ENCODE assay signal across 11 cellular contexts in genomic region chr7:128217972-128218652, GRCh38. TPM values are rescaled to one million over a fixed set of nuclear protein-coding genes. Genes with fewer than 3 reads are reported as not detected.
DNase-seq lines count a peak whose midpoint lies in the region; ATAC-seq and TF ChIP-seq lines count a peak whose summit lies in the region.
"Had no signal": no experiment of that assay in that cellular context is flagged by ENCODE, and none has a peak within 500 bp of the region (broad histone marks: within the 10 kb centered on the region; RNA-seq: fewer than 3 reads in every experiment).

No MANE protein-coding gene starts in this region.

- no peak for ATAC-seq in CD8-positive, alpha-beta T cell
- no peak for ATAC-seq in GM18873 (IDR thresholded peaks at IDR 0.05; ENCODE audit: low FRiP score, unreplicated experiment)

- H3K4me3 ChIP-seq in Loucy (ENCODE audit: low read length, poor library complexity, severe bottlenecking): no peak overlapping the region
- H3K4me3 ChIP-seq in CD8-positive, alpha-beta T cell (ENCODE audit: low read depth, low read length): no peak overlapping the region
- H3K4me3 ChIP-seq: tibial nerve had no signal

- H3K27me3 ChIP-seq in Loucy (ENCODE audit: insufficient read depth, low read length, poor library complexity, severe bottlenecking): no peaks in the 10 kb centered on the region
- no peaks in the 10 kb centered on the region for H3K27me3 ChIP-seq in CD8-positive, alpha-beta T cell (ENCODE audit: insufficient read depth, low read length)

- H3K4me2 ChIP-seq in Loucy (ENCODE audit: low read depth, low read length, poor library complexity, severe bottlenecking): no peak overlapping the region

- no peaks in the 10 kb centered on the region for H3K9me3 Mint-ChIP-seq in neural crest cell
- no peaks in the 10 kb centered on the region for H3K9me3 Mint-ChIP-seq in CD8-positive, alpha-beta T cell

- no peak overlapping the region for H3K27ac ChIP-seq in CD8-positive, alpha-beta T cell (ENCODE audit: low read depth, low read length)
- H3K27ac ChIP-seq: parathyroid adenoma, tibial nerve had no signal

- no peaks in the 10 kb centered on the region for H3K36me3 ChIP-seq in Loucy (ENCODE audit: insufficient read depth, low read length)
- H3K36me3 ChIP-seq in CD8-positive, alpha-beta T cell (ENCODE audit: insufficient read depth, low read length): no peaks in the 10 kb centered on the region
- H3K36me3 ChIP-seq: tibial nerve had no signal

- no peaks in the 10 kb centered on the region for H3K79me2 ChIP-seq in Loucy (ENCODE audit: insufficient read depth, low read length)
- H3K79me2 ChIP-seq: parathyroid adenoma had no signal

- intact Hi-C loops in CD8-positive, alpha-beta T cell (cut with DNase I, micrococcal nuclease): no loop called here

- CTCF ChIA-PET in CD8-positive, alpha-beta T cell (lab: Charles Lee): interaction anchor here (1.0 to 1.4 kb wide), 3 partner anchors 8 to 9 kb away, joined by 3 to 6 read pairs (median 4); no protein-coding TSS in a partner anchor

- H3K4me1 ChIP-seq in Loucy (ENCODE audit: insufficient read depth, low read length, poor library complexity, severe bottlenecking): peaks cover 17% of the 10 kb centered on the region
- H3K4me1 ChIP-seq in CD8-positive, alpha-beta T cell (ENCODE audit: insufficient read depth, low read length): no peaks in the 10 kb centered on the region
- H3K4me1 ChIP-seq: parathyroid adenoma had no signal

- DNase-seq in DMS 273 (lab: John Stamatoyannopoulos, UW; ENCODE audit: unreplicated experiment) (peak; percentile 51), amniotic epithelial cell (ENCODE audit: low read depth) (peak; percentile 36), neural crest cell (ENCODE audit: low read depth, low spot score) (no peak), NCI-H1092 (lab: John Stamatoyannopoulos, UW) (no peak), amygdala (lab: John Stamatoyannopoulos, UW) (no peak)
- no peak for DNase-seq in CD8-positive, alpha-beta T cell
- DNase-seq: activated T-cell treated with anti-CD3 and anti-CD28 coated beads, Interleukin-2, amount 50 U/mL, for 1 hour had no signal

- no peaks in the 10 kb centered on the region for H3F3A ChIP-seq in Loucy (ENCODE audit: low read depth)

- no peak overlapping the region for H3K4me3 Mint-ChIP-seq in neural crest cell
- H3K4me3 Mint-ChIP-seq in CD8-positive, alpha-beta T cell: no peak overlapping the region

- no peaks in the 10 kb centered on the region for H3K9me3 ChIP-seq in Loucy (ENCODE audit: insufficient read depth, low read depth, low read length)
- H3K9me3 ChIP-seq in CD8-positive, alpha-beta T cell (ENCODE audit: low read length): no peaks in the 10 kb centered on the region
- H3K9me3 ChIP-seq: tibial nerve had no signal

- H3K9me2 ChIP-seq in Loucy (replicated peaks; ENCODE audit: low read depth, low read length): no peaks in the 10 kb centered on the region

- no peak overlapping the region for H3K9ac ChIP-seq in Loucy (ENCODE audit: low read depth, low read length, poor library complexity, severe bottlenecking)
- H3K9ac ChIP-seq: parathyroid adenoma had no signal

- no peaks in the 10 kb centered on the region for H4K20me1 ChIP-seq in Loucy (ENCODE audit: insufficient read depth, low read length, poor library complexity, severe bottlenecking)

- H3K27me3 Mint-ChIP-seq in neural crest cell (ENCODE audit: low read depth): peaks cover 36% of the 10 kb centered on the region
- H3K27me3 Mint-ChIP-seq in CD8-positive, alpha-beta T cell (ENCODE audit: low read depth): peaks cover 7% of the 10 kb centered on the region

- no peaks in the 10 kb centered on the region for H3K36me3 Mint-ChIP-seq in neural crest cell (ENCODE audit: low read depth)
- H3K36me3 Mint-ChIP-seq in CD8-positive, alpha-beta T cell: no peaks in the 10 kb centered on the region

- H3K27ac Mint-ChIP-seq in neural crest cell (ENCODE audit: unreplicated experiment): no peak overlapping the region
- no peak overlapping the region for H3K27ac Mint-ChIP-seq in CD8-positive, alpha-beta T cell

- no peak overlapping the region for H2AFZ ChIP-seq in Loucy (ENCODE audit: low read length)
- H2AFZ ChIP-seq: parathyroid adenoma had no signal

- POLR2A ChIA-PET in CD8-positive, alpha-beta T cell (lab: Charles Lee): no interaction called here

- TF ChIP-seq CTCF in Loucy (conservative IDR thresholded peaks at IDR 0.05; ENCODE audit: low read length) (peak; percentile 52), neural crest cell (conservative IDR thresholded peaks at IDR 0.05) (peak; percentile 37)
- no peak for TF ChIP-seq CTCF in CD8-positive, alpha-beta T cell (IDR thresholded peaks at IDR 0.05)

- H3K4me1 Mint-ChIP-seq in neural crest cell: no peaks in the 10 kb centered on the region
- no peaks in the 10 kb centered on the region for H3K4me1 Mint-ChIP-seq in CD8-positive, alpha-beta T cell (ENCODE audit: low read depth)

RNA-seq across cellular contexts. Expression of gene LEP, which starts 23.0 kb away (rescaled TPM):
- not detected in 2 replicates for total RNA-seq in neural crest cell
- total RNA-seq in CD8-positive, alpha-beta T cell: not detected

Comparison
In these comparisons a context has a peak if more than half of its experiments do, and no peak if none do; other contexts are left out.
1. DNase-seq: peak in DMS 273 (single experiment) and amniotic epithelial cell (single experiment); none in neural crest cell (single experiment), CD8-positive, alpha-beta T cell (0 of 7), NCI-H1092 (single experiment) and amygdala (0 of 56).